9 cellular contexts compared by ENCODE assay signal in genomic region chr9:35481347-35481975, GRCh38. TPM values are rescaled to one million over a fixed set of nuclear protein-coding genes. Genes with fewer than 3 reads are reported as not detected.
DNase-seq lines count a peak whose midpoint lies in the region; ATAC-seq and TF ChIP-seq lines count a peak whose summit lies in the region.
"Had no signal": no experiment of that assay in that cellular context is flagged by ENCODE, and none has a peak within 500 bp of the region (broad histone marks: within the 10 kb centered on the region; RNA-seq: fewer than 3 reads in every experiment).

No MANE protein-coding gene starts in this region.

- H3K27me3 Mint-ChIP-seq in T-cell = peaks cover 6 to 14% of the 10 kb centered on the region in 2 donors
- H3K27me3 Mint-ChIP-seq in activated T-helper 2 cell treated with anti-CD3 and anti-CD28 coated beads, Interferon-gamma antibody, Interleukin-2, Interleukin-4, amounts not matched to agents 10 μg/mL and 5 μg/mL and 100 μg/mL, durations not matched to agents 14 hours and 24 hours and 36 hours (ENCODE audit: low read depth) = peaks cover 6% of the 10 kb centered on the region

- intact Hi-C loops in esophagus muscularis mucosa (cut with DNase I) = loop anchor here (5.0 kb wide), 1 partner anchor 121 kb away; no protein-coding TSS in a partner anchor
- intact Hi-C loops in activated T-helper 2 cell treated with anti-CD3 and anti-CD28 coated beads, Interferon-gamma antibody, Interleukin-2, Interleukin-4, amounts not matched to agents 10 μg/mL and 5 μg/mL and 100 μg/mL, durations not matched to agents 14 hours and 24 hours and 36 hours (cut with micrococcal nuclease) = loop anchor here (1.0 to 10.0 kb wide), 2 partner anchors 73 to 207 kb away; no protein-coding TSS in a partner anchor

- WGBS in esophagus muscularis mucosa = 64% methylated on average over 4 of the region's 4 CpGs

- peak; percentile 15 for DNase-seq in DMS79 treated with DMSO at 0.1 percent for 48 hours (lab: John Stamatoyannopoulos, UW)
- no peak for DNase-seq in DMS79 (lab: John Stamatoyannopoulos, UW)
- peak; percentile 39 for DNase-seq in LNCaP clone FGC (ENCODE audit: low read depth)
- peak in 7 of 34 experiments; percentile 4 to 27 (median 15) for DNase-seq in T-cell
- no peak for DNase-seq in esophagus muscularis mucosa (ENCODE audit: extremely low spot score)
- DNase-seq in non-pigmented ciliary epithelial cell (ENCODE audit: low read depth) = peak; percentile 38
- no peak for DNase-seq in activated T-helper 2 cell treated with anti-CD3 and anti-CD28 coated beads, Interferon-gamma antibody, Interleukin-2, Interleukin-4, amounts not matched to agents 10 μg/mL and 5 μg/mL and 100 μg/mL, durations not matched to agents 14 hours and 24 hours and 36 hours (ENCODE audit: low spot score)
- no peak for DNase-seq in effector CD4-positive, alpha-beta T cell

- H3K4me1 ChIP-seq in esophagus muscularis mucosa = peaks cover 4 to 14% (median 6%) of the 10 kb centered on the region in 4 donors

- no peaks in the 10 kb centered on the region for H3K9me3 Mint-ChIP-seq in T-cell
- no peaks in the 10 kb centered on the region for H3K9me3 Mint-ChIP-seq in activated T-helper 2 cell treated with anti-CD3 and anti-CD28 coated beads, Interferon-gamma antibody, Interleukin-2, Interleukin-4, amounts not matched to agents 10 μg/mL and 5 μg/mL and 100 μg/mL, durations not matched to agents 14 hours and 24 hours and 36 hours

- no peak overlapping the region for H3K27ac ChIP-seq in esophagus muscularis mucosa (replicated peaks in 1 of 4)

- H3K36me3 Mint-ChIP-seq in T-cell = no peaks in the 10 kb centered on the region
- H3K36me3 Mint-ChIP-seq in activated T-helper 2 cell treated with anti-CD3 and anti-CD28 coated beads, Interferon-gamma antibody, Interleukin-2, Interleukin-4, amounts not matched to agents 10 μg/mL and 5 μg/mL and 100 μg/mL, durations not matched to agents 14 hours and 24 hours and 36 hours (ENCODE audit: low read depth) = no peaks in the 10 kb centered on the region
- H3K36me3 Mint-ChIP-seq: CD4-positive, CD25-positive, alpha-beta regulatory T cell had no signal

- H3K4me1 Mint-ChIP-seq in T-cell = no peaks in the 10 kb centered on the region
- H3K4me1 Mint-ChIP-seq in activated T-helper 2 cell treated with anti-CD3 and anti-CD28 coated beads, Interferon-gamma antibody, Interleukin-2, Interleukin-4, amounts not matched to agents 10 μg/mL and 5 μg/mL and 100 μg/mL, durations not matched to agents 14 hours and 24 hours and 36 hours (ENCODE audit: low read depth) = no peaks in the 10 kb centered on the region
- H3K4me1 Mint-ChIP-seq: CD4-positive, CD25-positive, alpha-beta regulatory T cell had no signal

- H3K27me3 ChIP-seq in esophagus muscularis mucosa = no peaks in the 10 kb centered on the region

- CTCF ChIA-PET in T-cell (lab: Charles Lee) = interaction anchor here in 1 of 2 donors (0.9 kb wide), 1 partner anchor 25 kb away, joined by 3 read pairs; no protein-coding TSS in a partner anchor

- H3K36me3 ChIP-seq in esophagus muscularis mucosa = no peaks in the 10 kb centered on the region

- POLR2A ChIA-PET in T-cell (lab: Charles Lee) = interaction anchor here in 1 of 2 donors (0.7 kb wide), 1 partner anchor 40 kb away, joined by 3 read pairs; no protein-coding TSS in a partner anchor

- peak; percentile 73 for TF ChIP-seq CTCF in LNCaP clone FGC (IDR thresholded peaks at IDR 0.05; ENCODE audit: control insufficient read depth, extremely low read depth, insufficient read depth)
- peak; percentile 72 to 88 (median 86) for TF ChIP-seq CTCF in esophagus muscularis mucosa (IDR thresholded peaks at IDR 0.05)

- TF ChIP-seq POLR2A in esophagus muscularis mucosa (IDR thresholded peaks at IDR 0.05; ENCODE audit: low read depth) = no peak

- no peak for TF ChIP-seq EP300 in esophagus muscularis mucosa (IDR thresholded peaks at IDR 0.05)

- H3K27ac Mint-ChIP-seq in T-cell = no peak overlapping the region
- no peak overlapping the region for H3K27ac Mint-ChIP-seq in activated T-helper 2 cell treated with anti-CD3 and anti-CD28 coated beads, Interferon-gamma antibody, Interleukin-2, Interleukin-4, amounts not matched to agents 10 μg/mL and 5 μg/mL and 100 μg/mL, durations not matched to agents 14 hours and 24 hours and 36 hours
- H3K27ac Mint-ChIP-seq: CD4-positive, CD25-positive, alpha-beta regulatory T cell had no signal

- H3K9me3 ChIP-seq in esophagus muscularis mucosa = no peaks in the 10 kb centered on the region

- ATAC-seq in T-cell (replicated peaks in 1 of 4) = peak in 3 of 4 experiments; percentile 45 to 54 (median 48)

- H3K4me3 ChIP-seq in LNCaP clone FGC (ENCODE audit: low read depth, low read length) = no peak overlapping the region
- H3K4me3 ChIP-seq in esophagus muscularis mucosa = no peak overlapping the region

- no peak overlapping the region for H3K4me3 Mint-ChIP-seq in T-cell
- no peak overlapping the region for H3K4me3 Mint-ChIP-seq in activated T-helper 2 cell treated with anti-CD3 and anti-CD28 coated beads, Interferon-gamma antibody, Interleukin-2, Interleukin-4, amounts not matched to agents 10 μg/mL and 5 μg/mL and 100 μg/mL, durations not matched to agents 14 hours and 24 hours and 36 hours (ENCODE audit: low read depth)
- H3K4me3 Mint-ChIP-seq: CD4-positive, CD25-positive, alpha-beta regulatory T cell had no signal

RNA-seq across cellular contexts. Expression of gene RUSC2, which starts 8.4 kb away (rescaled TPM):
- total RNA-seq in T-cell (1 to 10 TPM in 3 of 5 donors, under 1 TPM in 2; 0.16 to 3.1 (median 1.2) TPM), esophagus muscularis mucosa (10 to 100 TPM; 48.0 to 91.2 (median 73.8) TPM)
- total RNA-seq in activated T-helper 2 cell treated with anti-CD3 and anti-CD28 coated beads, Interferon-gamma antibody, Interleukin-2, Interleukin-4, amounts not matched to agents 10 μg/mL and 5 μg/mL and 100 μg/mL, durations not matched to agents 14 hours and 24 hours and 36 hours = 5.9 and 6.7 TPM in 2 replicates

Comparison
In these comparisons a context has a peak if more than half of its experiments do, and no peak if none do; other contexts are left out.
1. DNase-seq: peak in DMS79 treated with DMSO at 0.1 percent for 48 hours (single experiment), LNCaP clone FGC (single experiment) and non-pigmented ciliary epithelial cell (single experiment); none in DMS79 (single experiment), esophagus muscularis mucosa (single experiment), activated T-helper 2 cell treated with anti-CD3 and anti-CD28 coated beads, Interferon-gamma antibody, Interleukin-2, Interleukin-4, amounts not matched to agents 10 μg/mL and 5 μg/mL and 100 μg/mL, durations not matched to agents 14 hours and 24 hours and 36 hours (single experiment) and effector CD4-positive, alpha-beta T cell (single experiment).